11 cellular contexts compared by ENCODE assay signal in genomic region chr14:46482200-46482599, GRCh38.
"Had no signal": no experiment of that assay in that cellular context is flagged by ENCODE, and none has a peak within 500 bp of the region (broad histone marks: within the 10 kb centered on the region; RNA-seq: fewer than 3 reads in every experiment).

No MANE protein-coding gene starts in this region.

- H3K27ac ChIP-seq: GM23248 had no signal

- H3K4me2 ChIP-seq: GM23338 had no signal

- H3K4me3 ChIP-seq: GM23248, GM23338, HAP-1 had no signal

- H3K9me3 ChIP-seq: HAP-1 had no signal

- FAIRE-seq: H1, H54 had no signal

- DNase-seq: GM23248, GOT3, H7, H9, HCEC 1CT, HFFc6 had no signal

- ATAC-seq: GM23338, HCT116 had no signal

- H2AFZ ChIP-seq: GM23248, GM23338 had no signal

- H3K36me3 ChIP-seq: HAP-1 had no signal

- H3K9ac ChIP-seq: GM23248 had no signal

- H3K4me1 ChIP-seq: HAP-1 had no signal
